ENCODE assay signal across 8 cellular contexts in genomic region chr12:95700316-95700785, GRCh38.
DNase-seq lines count a peak whose midpoint lies in the region; ATAC-seq, FAIRE-seq and TF ChIP-seq lines count a peak whose summit lies in the region.

No MANE protein-coding gene starts in this region.

- CTCF ChIA-PET in AG04449 (lab: Yijun Ruan, JAX): no interaction called here

- FAIRE-seq in frontal cortex (lab: Jason Lieb, UNC): no peak

- H3K4me3 ChIP-seq in AG04449 (ENCODE audit: low read depth, low read length): no peak overlapping the region

- ATAC-seq in GM19324 (IDR thresholded peaks at IDR 0.05; ENCODE audit: low FRiP score, unreplicated experiment) (peak; percentile 85), HG03139 (IDR thresholded peaks at IDR 0.05; ENCODE audit: unreplicated experiment) (peak; percentile 98)

- POLR2A ChIA-PET in AG04449 (lab: Yijun Ruan, JAX): interaction anchor here (0.6 to 1.0 kb wide), 2 partner anchors 82 to 106 kb away, joined by 3 to 5 read pairs; no protein-coding TSS in a partner anchor

- TF ChIP-seq CTCF in AG04449 (IDR thresholded peaks at IDR 0.05; ENCODE audit: insufficient read depth, low read length, missing control alignments): no peak

- DNase-seq in AG04449 (ENCODE audit: low read depth, low spot score) (peak; percentile 77), astrocyte of the hippocampus (ENCODE audit: low read depth, low spot score) (peak; percentile 89), frontal cortex (ENCODE audit: low spot score in 2 of 2) (no peak), COLO668 (lab: John Stamatoyannopoulos, UW; ENCODE audit: unreplicated experiment) (no peak), SHP77 treated with DMSO at 0.1 percent for 48 hours (lab: John Stamatoyannopoulos, UW) (no peak)
- DNase-seq in activated effector memory CD4-positive, alpha-beta T cell treated with Interleukin-2 at 50 U/mL for 16 hours: no peak

Comparison
In these comparisons a context has a peak if more than half of its experiments do, and no peak if none do; other contexts are left out.
1. DNase-seq: peak in AG04449 (single experiment) and astrocyte of the hippocampus (single experiment); none in frontal cortex (0 of 2), COLO668 (single experiment), SHP77 treated with DMSO at 0.1 percent for 48 hours (single experiment) and activated effector memory CD4-positive, alpha-beta T cell treated with Interleukin-2 at 50 U/mL for 16 hours (single experiment).